Comparison of ENCODE assay signal across 1 cellular context in the genomic region with DNA sequence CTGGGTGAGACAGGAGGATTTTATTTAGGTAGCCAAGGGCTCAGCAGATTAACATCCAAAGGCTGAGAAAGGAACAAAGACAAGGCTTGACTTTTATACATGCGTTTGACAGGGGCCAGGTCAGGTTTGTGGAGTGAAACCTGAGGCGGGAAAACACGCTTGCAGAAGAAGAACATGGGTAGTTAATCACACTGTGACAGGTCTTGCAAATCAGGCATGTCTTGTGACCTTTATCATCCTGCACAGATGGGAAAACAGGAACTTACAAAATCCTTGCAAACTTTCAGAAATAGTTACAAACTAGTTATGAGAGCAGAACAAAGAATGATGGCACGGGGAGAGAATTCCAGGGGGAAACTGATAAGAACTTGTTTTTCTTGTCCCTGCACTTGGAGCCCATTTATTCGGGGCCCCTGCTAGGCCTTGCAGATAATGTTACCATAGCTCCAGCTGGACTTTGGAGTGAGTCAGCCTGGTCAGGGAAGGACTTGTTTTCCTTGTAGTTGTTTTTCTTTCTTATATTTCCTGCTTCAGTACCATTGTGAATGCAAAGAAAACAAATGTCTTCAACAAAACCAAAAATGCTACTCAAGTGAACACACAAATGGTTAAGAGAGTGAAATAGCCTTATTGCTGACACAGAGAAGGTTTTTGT.
TF ChIP-seq lines count a peak whose summit lies in the region.

No MANE protein-coding gene starts in this region.

TF ChIP-seq in HepG2, 621 proteins besides CTCF, POLR2A, EP300 and RAD21 (continued from another document and continues in another):
- TF ChIP-seq ZNF276 (CRISPR knock-in tag; IDR thresholded peaks at IDR 0.05; ENCODE audit: low read depth) (no peak), ZNF550 (CRISPR knock-in tag; IDR thresholded peaks at IDR 0.05; ENCODE audit: borderline replicate concordance) (no peak), ARNT (IDR thresholded peaks at IDR 0.05) (no peak), FOXJ3 (CRISPR knock-in tag; IDR thresholded peaks at IDR 0.05; ENCODE audit: borderline replicate concordance) (peak; percentile 68; the same call in 1 of the 2 replicates), ZNF256 (CRISPR knock-in tag; conservative IDR thresholded peaks at IDR 0.05) (no peak), ZNF556 (CRISPR knock-in tag; IDR thresholded peaks at IDR 0.05; ENCODE audit: borderline replicate concordance) (no peak), ZNF639 (CRISPR knock-in tag; conservative IDR thresholded peaks at IDR 0.05) (no peak), MTF2 (CRISPR knock-in tag; IDR thresholded peaks at IDR 0.05; ENCODE audit: borderline replicate concordance) (no peak), ZFYVE20 (CRISPR knock-in tag; IDR thresholded peaks at IDR 0.05; ENCODE audit: borderline replicate concordance, low read depth) (no peak), CSRNP1 (CRISPR knock-in tag; IDR thresholded peaks at IDR 0.05) (no peak), ZNF724P (CRISPR knock-in tag; IDR thresholded peaks at IDR 0.05; ENCODE audit: borderline replicate concordance) (no peak), ZBTB4 (CRISPR knock-in tag; IDR thresholded peaks at IDR 0.05; ENCODE audit: borderline replicate concordance) (no peak), ZNF792 (CRISPR knock-in tag; IDR thresholded peaks at IDR 0.05) (no peak), FOXA1 (IDR thresholded peaks at IDR 0.05) (no peak), FOXA1 (CRISPR knock-in tag; IDR thresholded peaks at IDR 0.05) (peak; percentile 66), KDM5A (IDR thresholded peaks at IDR 0.05; ENCODE audit: borderline replicate concordance, low read length) (no peak), HIVEP1 (CRISPR knock-in tag; IDR thresholded peaks at IDR 0.05) (no peak), SOX13 (IDR thresholded peaks at IDR 0.05) (peak; percentile 74), SOX13 (CRISPR knock-in tag; conservative IDR thresholded peaks at IDR 0.05 in 1 of 2, IDR thresholded peaks at IDR 0.05 in 1 of 2) (peak in 1 of 2 experiments; percentile 86; a peak in 2 of 4 replicates), SATB2 (CRISPR knock-in tag; IDR thresholded peaks at IDR 0.05) (no peak), KAT2B (IDR thresholded peaks at IDR 0.05; ENCODE audit: borderline replicate concordance, low read depth, low read length) (no peak), MAFK (conservative IDR thresholded peaks at IDR 0.05 in 1 of 2, IDR thresholded peaks at IDR 0.05 in 1 of 2; ENCODE audit: low read length in 2 of 2) (no peak), MTA1 (CRISPR knock-in tag; IDR thresholded peaks at IDR 0.05; ENCODE audit: borderline replicate concordance) (no peak), RORA (CRISPR knock-in tag; IDR thresholded peaks at IDR 0.05) (no peak), ZNF558 (CRISPR knock-in tag; IDR thresholded peaks at IDR 0.05; ENCODE audit: borderline replicate concordance) (no peak), IRX3 (CRISPR knock-in tag; IDR thresholded peaks at IDR 0.05; ENCODE audit: borderline replicate concordance, low read depth) (no peak), HHEX (CRISPR knock-in tag; IDR thresholded peaks at IDR 0.05) (no peak), FOXP1 (IDR thresholded peaks at IDR 0.05) (no peak), FOXP1 (CRISPR knock-in tag; IDR thresholded peaks at IDR 0.05) (peak; percentile 69), ZGPAT (CRISPR knock-in tag; IDR thresholded peaks at IDR 0.05) (peak; percentile 60), ZNF75D (CRISPR knock-in tag; IDR thresholded peaks at IDR 0.05; ENCODE audit: borderline replicate concordance) (no peak), HMGA1 (CRISPR knock-in tag; conservative IDR thresholded peaks at IDR 0.05) (no peak)
- TF ChIP-seq, protein P1, sequence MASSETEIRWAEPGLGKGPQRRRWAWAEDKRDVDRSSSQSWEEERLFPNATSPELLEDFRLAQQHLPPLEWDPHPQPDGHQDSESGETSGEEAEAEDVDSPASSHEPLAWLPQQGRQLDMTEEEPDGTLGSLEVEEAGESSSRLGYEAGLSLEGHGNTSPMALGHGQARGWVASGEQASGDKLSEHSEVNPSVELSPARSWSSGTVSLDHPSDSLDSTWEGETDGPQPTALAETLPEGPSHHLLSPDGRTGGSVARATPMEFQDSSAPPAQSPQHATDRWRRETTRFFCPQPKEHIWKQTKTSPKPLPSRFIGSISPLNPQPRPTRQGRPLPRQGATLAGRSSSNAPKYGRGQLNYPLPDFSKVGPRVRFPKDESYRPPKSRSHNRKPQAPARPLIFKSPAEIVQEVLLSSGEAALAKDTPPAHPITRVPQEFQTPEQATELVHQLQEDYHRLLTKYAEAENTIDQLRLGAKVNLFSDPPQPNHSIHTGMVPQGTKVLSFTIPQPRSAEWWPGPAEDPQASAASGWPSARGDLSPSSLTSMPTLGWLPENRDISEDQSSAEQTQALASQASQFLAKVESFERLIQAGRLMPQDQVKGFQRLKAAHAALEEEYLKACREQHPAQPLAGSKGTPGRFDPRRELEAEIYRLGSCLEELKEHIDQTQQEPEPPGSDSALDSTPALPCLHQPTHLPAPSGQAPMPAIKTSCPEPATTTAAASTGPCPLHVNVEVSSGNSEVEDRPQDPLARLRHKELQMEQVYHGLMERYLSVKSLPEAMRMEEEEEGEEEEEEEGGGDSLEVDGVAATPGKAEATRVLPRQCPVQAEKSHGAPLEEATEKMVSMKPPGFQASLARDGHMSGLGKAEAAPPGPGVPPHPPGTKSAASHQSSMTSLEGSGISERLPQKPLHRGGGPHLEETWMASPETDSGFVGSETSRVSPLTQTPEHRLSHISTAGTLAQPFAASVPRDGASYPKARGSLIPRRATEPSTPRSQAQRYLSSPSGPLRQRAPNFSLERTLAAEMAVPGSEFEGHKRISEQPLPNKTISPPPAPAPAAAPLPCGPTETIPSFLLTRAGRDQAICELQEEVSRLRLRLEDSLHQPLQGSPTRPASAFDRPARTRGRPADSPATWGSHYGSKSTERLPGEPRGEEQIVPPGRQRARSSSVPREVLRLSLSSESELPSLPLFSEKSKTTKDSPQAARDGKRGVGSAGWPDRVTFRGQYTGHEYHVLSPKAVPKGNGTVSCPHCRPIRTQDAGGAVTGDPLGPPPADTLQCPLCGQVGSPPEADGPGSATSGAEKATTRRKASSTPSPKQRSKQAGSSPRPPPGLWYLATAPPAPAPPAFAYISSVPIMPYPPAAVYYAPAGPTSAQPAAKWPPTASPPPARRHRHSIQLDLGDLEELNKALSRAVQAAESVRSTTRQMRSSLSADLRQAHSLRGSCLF (CRISPR knock-in tag; IDR thresholded peaks at IDR 0.05; ENCODE audit: borderline replicate concordance) = no peak
- TF ChIP-seq, protein P2, sequence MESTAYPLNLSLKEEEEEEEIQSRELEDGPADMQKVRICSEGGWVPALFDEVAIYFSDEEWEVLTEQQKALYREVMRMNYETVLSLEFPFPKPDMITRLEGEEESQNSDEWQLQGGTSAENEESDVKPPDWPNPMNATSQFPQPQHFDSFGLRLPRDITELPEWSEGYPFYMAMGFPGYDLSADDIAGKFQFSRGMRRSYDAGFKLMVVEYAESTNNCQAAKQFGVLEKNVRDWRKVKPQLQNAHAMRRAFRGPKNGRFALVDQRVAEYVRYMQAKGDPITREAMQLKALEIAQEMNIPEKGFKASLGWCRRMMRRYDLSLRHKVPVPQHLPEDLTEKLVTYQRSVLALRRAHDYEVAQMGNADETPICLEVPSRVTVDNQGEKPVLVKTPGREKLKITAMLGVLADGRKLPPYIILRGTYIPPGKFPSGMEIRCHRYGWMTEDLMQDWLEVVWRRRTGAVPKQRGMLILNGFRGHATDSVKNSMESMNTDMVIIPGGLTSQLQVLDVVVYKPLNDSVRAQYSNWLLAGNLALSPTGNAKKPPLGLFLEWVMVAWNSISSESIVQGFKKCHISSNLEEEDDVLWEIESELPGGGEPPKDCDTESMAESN (CRISPR knock-in tag; conservative IDR thresholded peaks at IDR 0.05) = no peak
- TF ChIP-seq, protein P3, sequence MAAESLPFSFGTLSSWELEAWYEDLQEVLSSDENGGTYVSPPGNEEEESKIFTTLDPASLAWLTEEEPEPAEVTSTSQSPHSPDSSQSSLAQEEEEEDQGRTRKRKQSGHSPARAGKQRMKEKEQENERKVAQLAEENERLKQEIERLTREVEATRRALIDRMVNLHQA (CRISPR knock-in tag; IDR thresholded peaks at IDR 0.05) = no peak
- TF ChIP-seq, protein P4, sequence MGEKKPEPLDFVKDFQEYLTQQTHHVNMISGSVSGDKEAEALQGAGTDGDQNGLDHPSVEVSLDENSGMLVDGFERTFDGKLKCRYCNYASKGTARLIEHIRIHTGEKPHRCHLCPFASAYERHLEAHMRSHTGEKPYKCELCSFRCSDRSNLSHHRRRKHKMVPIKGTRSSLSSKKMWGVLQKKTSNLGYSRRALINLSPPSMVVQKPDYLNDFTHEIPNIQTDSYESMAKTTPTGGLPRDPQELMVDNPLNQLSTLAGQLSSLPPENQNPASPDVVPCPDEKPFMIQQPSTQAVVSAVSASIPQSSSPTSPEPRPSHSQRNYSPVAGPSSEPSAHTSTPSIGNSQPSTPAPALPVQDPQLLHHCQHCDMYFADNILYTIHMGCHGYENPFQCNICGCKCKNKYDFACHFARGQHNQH (CRISPR knock-in tag; IDR thresholded peaks at IDR 0.05) = 0 out of 2 replicates have a peak, but pooled peaks have one; percentile 18
